ENCODE assay signal across 13 cellular contexts in genomic region chr7:84647797-84648762, GRCh38.
A peak's percentile ranks its signal among the peaks of the same experiment; 100 is the strongest.
DNase-seq lines count a peak whose midpoint lies in the region; ATAC-seq and TF ChIP-seq lines count a peak whose summit lies in the region.
"Had no signal": no experiment of that assay in that cellular context is flagged by ENCODE, and none has a peak within 500 bp of the region (broad histone marks: within the 10 kb centered on the region; RNA-seq: fewer than 3 reads in every experiment).

No MANE protein-coding gene starts in this region.

- H3K18ac ChIP-seq in IMR-90 (ENCODE audit: low read depth, low read length) = peak overlapping the region; percentile 94

- H3K4me3 ChIP-seq in AG04450 (ENCODE audit: low read depth, low read length) (no peak overlapping the region), IMR-90 (ENCODE audit: insufficient read depth, low read depth, low read length) (no peak overlapping the region), lower lobe of right lung (no peak overlapping the region), right cardiac atrium (ENCODE audit: low read length) (no peak overlapping the region)
- H3K4me3 ChIP-seq: cardiac muscle cell had no signal

- no peaks in the 10 kb centered on the region for H3K79me1 ChIP-seq in IMR-90 (ENCODE audit: low read depth in 1 of 2, low read length in 2 of 2)

- CTCF ChIA-PET in AG04450 (lab: Charles Lee) (interaction anchor here (1.4 to 2.0 kb wide), 4 partner anchors 9 to 712 kb away, joined by 5 to 10 read pairs (median 6); partner anchors contain the start of gene SEMA3A), IMR-90 (lab: Yijun Ruan, JAX) (interaction anchor here (0.6 to 1.1 kb wide), 3 partner anchors 9 to 78 kb away, joined by 3 to 4 read pairs (median 3); no protein-coding TSS in a partner anchor)

- BruUV-seq in IMR-90 (replicated peaks; lab: Mats Ljungman, UMichigan) = no TSS peak

- H2BK5ac ChIP-seq in IMR-90 (ENCODE audit: low read depth, low read length, poor library complexity, severe bottlenecking) = peak overlapping the region; percentile 83

- peak overlapping the region; percentile 94 for H2BK120ac ChIP-seq in IMR-90 (ENCODE audit: low read depth, low read length)

- DNase-seq in AG04450 (ENCODE audit: low read depth, low spot score) (peak; percentile 79), IMR-90 (peak; percentile 94), chondrocyte (ENCODE audit: low spot score) (no peak), mesothelial cell of epicardium (ENCODE audit: low spot score in 2 of 2, unreplicated experiment in 2 of 2) (no peak), NCI-H187 (lab: John Stamatoyannopoulos, UW) (no peak), lower lobe of right lung (no peak), right cardiac atrium (no peak), iPS-NIHi7 (ENCODE audit: extremely low spot score) (no peak)
- DNase-seq: activated T-cell treated with anti-CD3 and anti-CD28 coated beads for 4 hours; Karpas-422; naive B cell; stimulated activated naive CD8-positive, alpha-beta T cell treated with anti-CD3 and anti-CD28 coated beads, Interleukin-15, Interleukin-2, amounts not matched to agents 100 U/mL and 50 U/mL, for 24 hours had no signal

- peak overlapping the region; percentile 20; the same call in 2 of the 3 replicates for H2BK15ac ChIP-seq in IMR-90 (ENCODE audit: low read depth, low read length)

- H2AK9ac ChIP-seq in IMR-90 (replicated peaks; ENCODE audit: low read depth, low read length, poor library complexity) = no peak overlapping the region

- 40% methylated on average over 1 of the region's 2 CpGs; no CpG with 5 or more reads in 1 of the 2 experiments for WGBS in IMR-90 (ENCODE audit: extremely low coverage in 2 of 2, insufficient read length in 1 of 2), 2 experiments
- 66% methylated on average over 2 of the region's 2 CpGs for WGBS in right cardiac atrium

- H3K56ac ChIP-seq in IMR-90 (ENCODE audit: extremely low read depth, insufficient read depth, low read length) = peak overlapping the region; percentile 36

- no peaks in the 10 kb centered on the region for H3K36me3 ChIP-seq in IMR-90 (ENCODE audit: control insufficient read depth, insufficient read depth, low read length)
- no peaks in the 10 kb centered on the region for H3K36me3 ChIP-seq in lower lobe of right lung
- H3K36me3 ChIP-seq: cardiac muscle cell had no signal

- H3K9ac ChIP-seq in IMR-90 (ENCODE audit: low read depth, low read length) = no peak overlapping the region

- H3K4me1 Mint-ChIP-seq in chondrocyte (ENCODE audit: low read depth) (peaks cover 39% of the 10 kb centered on the region), mesothelial cell of epicardium (peaks cover 12% of the 10 kb centered on the region)
- H3K4me1 Mint-ChIP-seq: naive B cell had no signal

- H4K91ac ChIP-seq in IMR-90 (ENCODE audit: insufficient read depth, low read depth, low read length) = peak overlapping the region; percentile 57; the same call in 1 of the 2 replicates

- POLR2A ChIA-PET in AG04450 (lab: Yijun Ruan, JAX) (interaction anchor here (0.6 to 1.9 kb wide), 5 partner anchors 10 to 338 kb away, joined by 3 to 11 read pairs (median 4); no protein-coding TSS in a partner anchor), IMR-90 (lab: Charles Lee; ENCODE audit: unreplicated experiment) (no interaction called here)

- peak overlapping the region; percentile 93 for H2BK20ac ChIP-seq in IMR-90 (ENCODE audit: low read depth, low read length)

- H4K8ac ChIP-seq in IMR-90 (ENCODE audit: low read depth in 2 of 2, low read length in 2 of 2) = peak overlapping the region; percentile 36 to 60; a peak in 3 of 4 replicates

- TF ChIP-seq CTCF in AG04450 (IDR thresholded peaks at IDR 0.05; ENCODE audit: low read depth, low read length) = no peak
- TF ChIP-seq CTCF in IMR-90 (conservative IDR thresholded peaks at IDR 0.05; ENCODE audit: low read depth, low read length) = no peak
- TF ChIP-seq CTCF in chondrocyte (IDR thresholded peaks at IDR 0.05) = no peak
- no peak for TF ChIP-seq CTCF in mesothelial cell of epicardium (IDR thresholded peaks at IDR 0.05; ENCODE audit: unreplicated experiment)
- no peak for TF ChIP-seq CTCF in lower lobe of right lung (IDR thresholded peaks at IDR 0.05)

- ATAC-seq in IMR-90 (ENCODE audit: low read depth) (peak; percentile 96), lower lobe of right lung (no peak), right cardiac atrium (no peak)
- ATAC-seq: stimulated activated naive CD8-positive, alpha-beta T cell treated with anti-CD3 and anti-CD28 coated beads, Interleukin-15, Interleukin-2, amounts not matched to agents 100 U/mL and 50 U/mL, for 24 hours had no signal

- 0 out of 2 replicates have a peak overlapping the region, but pooled peaks have one; percentile 8 for H3K23ac ChIP-seq in IMR-90 (ENCODE audit: low read depth, low read length)

- H3K4me3 Mint-ChIP-seq in chondrocyte (ENCODE audit: unreplicated experiment) = no peak overlapping the region
- no peak overlapping the region for H3K4me3 Mint-ChIP-seq in mesothelial cell of epicardium
- H3K4me3 Mint-ChIP-seq: naive B cell had no signal

- no peak overlapping the region for H2AFZ ChIP-seq in IMR-90 (replicated peaks; ENCODE audit: low read length, poor library complexity)

- H3K9me1 ChIP-seq in IMR-90 (ENCODE audit: insufficient read depth, low read length) = peaks cover 2% of the 10 kb centered on the region; the same call in 1 of the 2 replicates

- intact Hi-C loops in IMR-90 (cut with micrococcal nuclease) (loop anchor here (5.0 to 10.0 kb wide), 3 partner anchors 367 to 671 kb away; partner anchors contain the start of gene SEMA3A), lower lobe of right lung (cut with DNase I) (no loop called here), right cardiac atrium (cut with DNase I) (no loop called here)

- H3K27me3 Mint-ChIP-seq in chondrocyte (ENCODE audit: low read depth) (no peaks in the 10 kb centered on the region), mesothelial cell of epicardium (ENCODE audit: low read depth) (no peaks in the 10 kb centered on the region)
- H3K27me3 Mint-ChIP-seq: naive B cell had no signal

- peak overlapping the region; percentile 95 for H4K5ac ChIP-seq in IMR-90 (ENCODE audit: low read depth, low read length)

- TF ChIP-seq RAD21 in IMR-90 (IDR thresholded peaks at IDR 0.05; ENCODE audit: low read length) = no peak

- H3K27ac ChIP-seq in AG04450 (ENCODE audit: low read depth, low read length) (peak overlapping the region; percentile 41), IMR-90 (ENCODE audit: insufficient read depth, low read length) (peak overlapping the region; percentile 69), lower lobe of right lung (no peak overlapping the region), right cardiac atrium (ENCODE audit: low read length) (no peak overlapping the region)
- H3K27ac ChIP-seq: cardiac muscle cell had no signal

- no peak for TF ChIP-seq POLR2A in IMR-90 (IDR thresholded peaks at IDR 0.05; ENCODE audit: low read depth, low read length)

- no peaks in the 10 kb centered on the region for H3K9me3 Mint-ChIP-seq in chondrocyte (ENCODE audit: low read depth)
- H3K9me3 Mint-ChIP-seq in mesothelial cell of epicardium = no peaks in the 10 kb centered on the region
- H3K9me3 Mint-ChIP-seq: naive B cell had no signal

- peak overlapping the region; percentile 81 for H3K4ac ChIP-seq in IMR-90 (ENCODE audit: low read depth, low read length)

- H4K20me1 ChIP-seq in IMR-90 (ENCODE audit: insufficient read depth, low read length) = no peaks in the 10 kb centered on the region

- peak overlapping the region; percentile 35 for H2AK5ac ChIP-seq in IMR-90 (ENCODE audit: low read depth, low read length)

- H3K14ac ChIP-seq in IMR-90 (replicated peaks; ENCODE audit: low read depth, low read length) = peak overlapping the region; percentile 78

- in situ Hi-C loops in IMR-90 (cut with MboI; ENCODE audit: low sequenced_read_pairs) = loop anchor here (25.0 kb wide), 1 partner anchor 364 kb away; no protein-coding TSS in a partner anchor

- peak overlapping the region; percentile 18; the same call in 1 of the 2 replicates for H3K4me2 ChIP-seq in IMR-90 (ENCODE audit: low read depth, low read length)

- H3K36me3 Mint-ChIP-seq in chondrocyte (ENCODE audit: low read depth) (no peaks in the 10 kb centered on the region), mesothelial cell of epicardium (no peaks in the 10 kb centered on the region)
- H3K36me3 Mint-ChIP-seq: naive B cell had no signal

- H3K4me1 ChIP-seq in IMR-90 (ENCODE audit: control insufficient read depth, insufficient read depth, low read length) = peaks cover 8% of the 10 kb centered on the region
- H3K4me1 ChIP-seq in lower lobe of right lung = no peaks in the 10 kb centered on the region
- H3K4me1 ChIP-seq in right cardiac atrium (ENCODE audit: control insufficient read depth, insufficient read depth, low read length) = no peaks in the 10 kb centered on the region

- H3K9me3 ChIP-seq in AG04450 (ENCODE audit: control insufficient read depth, insufficient read depth, low read length) (no peaks in the 10 kb centered on the region), IMR-90 (ENCODE audit: control insufficient read depth, insufficient read depth, low read length) (no peaks in the 10 kb centered on the region), lower lobe of right lung (no peaks in the 10 kb centered on the region), right cardiac atrium (ENCODE audit: control insufficient read depth, low read length) (no peaks in the 10 kb centered on the region)

- H3K27me3 ChIP-seq in AG04450 (ENCODE audit: control insufficient read depth, insufficient read depth, low read length) (no peaks in the 10 kb centered on the region), IMR-90 (ENCODE audit: control insufficient read depth, insufficient read depth, low read length) (no peaks in the 10 kb centered on the region), lower lobe of right lung (ENCODE audit: low read depth) (no peaks in the 10 kb centered on the region), right cardiac atrium (ENCODE audit: control insufficient read depth, insufficient read depth) (no peaks in the 10 kb centered on the region)
- H3K27me3 ChIP-seq: cardiac muscle cell had no signal

- dilution Hi-C loops in IMR-90 (cut with HindIII; ENCODE audit: low sequenced_read_pairs, unreplicated experiment) = no loop called here

- H3K27ac Mint-ChIP-seq in chondrocyte (ENCODE audit: unreplicated experiment) (peak overlapping the region; percentile 46), mesothelial cell of epicardium (peak overlapping the region; percentile 41)
- H3K27ac Mint-ChIP-seq: naive B cell had no signal

TF ChIP-seq in IMR-90, 13 proteins besides CTCF, POLR2A, EP300 and RAD21:
- TF ChIP-seq RCOR1 (IDR thresholded peaks at IDR 0.05; ENCODE audit: insufficient replicate concordance, low read length) (no peak), MAFK (IDR thresholded peaks at IDR 0.05; ENCODE audit: low read depth, low read length) (peak; percentile 85), CEBPB (IDR thresholded peaks at IDR 0.05; ENCODE audit: low read depth, low read length) (peak; percentile 15; the same call in 1 of the 2 replicates)

Comparison
In these comparisons a context has a peak if more than half of its experiments do, and no peak if none do; other contexts are left out.
1. DNase-seq: peak in AG04450 (single experiment) and IMR-90 (single experiment); none in chondrocyte (single experiment), mesothelial cell of epicardium (0 of 2), NCI-H187 (0 of 2), lower lobe of right lung (single experiment), right cardiac atrium (0 of 3) and iPS-NIHi7 (single experiment).
2. H3K27ac ChIP-seq: peak in AG04450 (single experiment) and IMR-90 (single experiment); none in lower lobe of right lung (single experiment) and right cardiac atrium (single experiment).